Comparison of ENCODE assay signal across 9 cellular contexts in the genomic region with DNA sequence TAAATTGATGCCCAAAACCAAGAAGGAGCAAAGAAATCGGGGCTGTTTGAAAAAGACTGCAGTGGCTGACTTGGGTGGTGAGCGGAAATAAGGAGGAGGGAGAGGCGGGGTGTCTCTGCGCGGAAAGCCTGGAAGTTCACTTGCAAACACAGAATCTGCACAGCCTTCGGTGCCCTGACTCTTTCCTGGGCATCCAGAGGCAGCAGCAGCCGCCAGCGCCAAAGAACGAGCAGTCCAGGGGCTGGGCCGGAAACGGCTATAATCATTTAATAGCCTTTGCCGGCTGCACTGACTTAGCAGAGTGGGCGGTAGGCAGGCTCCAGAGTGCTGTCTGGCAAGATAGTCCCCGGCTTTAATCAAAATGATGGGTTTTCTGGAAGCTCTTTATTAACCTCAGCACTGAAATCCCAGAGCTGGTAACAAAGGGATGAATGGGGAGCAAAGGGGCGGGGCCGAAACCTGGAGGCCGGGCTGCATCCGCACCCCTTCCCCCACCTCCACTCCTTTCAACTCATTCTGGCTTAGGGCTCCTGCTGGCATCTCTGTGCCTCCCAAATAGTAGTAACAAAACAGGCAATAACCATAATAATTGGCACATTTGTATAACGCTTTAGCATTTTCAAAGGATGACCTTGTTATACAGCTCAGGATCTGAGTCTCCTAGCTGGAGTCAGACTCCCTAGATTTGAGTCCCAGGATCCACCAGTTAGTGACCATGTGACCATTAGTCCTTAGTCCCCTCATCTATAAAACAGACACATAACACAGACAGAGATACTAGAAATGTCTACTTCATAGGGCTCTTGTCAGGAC. TPM values are rescaled to one million over a fixed set of nuclear protein-coding genes. Genes with fewer than 3 reads are reported as not detected.
DNase-seq lines count a peak whose midpoint lies in the region; ATAC-seq and TF ChIP-seq lines count a peak whose summit lies in the region.
"Had no signal": no experiment of that assay in that cellular context is flagged by ENCODE, and none has a peak within 500 bp of the region (broad histone marks: within the 10 kb centered on the region; RNA-seq: fewer than 3 reads in every experiment).

No MANE protein-coding gene starts in this region.

- WGBS in lung, 2 donors = 4 to 5% methylated on average over 19 of the region's 19 CpGs

- no peaks in the 10 kb centered on the region for H3K27me3 ChIP-seq in lung (ENCODE audit: control insufficient read depth, insufficient read depth)

- H3K4me3 ChIP-seq in astrocyte of the spinal cord (ENCODE audit: low read depth, low read length) = peak overlapping the region; percentile 10
- H3K4me3 ChIP-seq in lung = no peak overlapping the region

- TF ChIP-seq CTCF in 22Rv1 (IDR thresholded peaks at IDR 0.05) = no peak
- no peak for TF ChIP-seq CTCF in astrocyte of the spinal cord (IDR thresholded peaks at IDR 0.05; ENCODE audit: low read depth, low read length)
- TF ChIP-seq CTCF in lung (IDR thresholded peaks at IDR 0.05; ENCODE audit: control extremely low read depth, extremely low read depth) = no peak

- H3K36me3 ChIP-seq in lung (ENCODE audit: control insufficient read depth in 2 of 2, insufficient read depth in 2 of 2, low read length in 2 of 2) = no peaks in the 10 kb centered on the region

- DNase-seq in M059J (ENCODE audit: low read depth) = peak; percentile 14
- DNase-seq in astrocyte of the spinal cord (ENCODE audit: low read depth, low spot score) = no peak
- DNase-seq in lung (ENCODE audit: low spot score) = peak; percentile 36
- DNase-seq in GM19240 (ENCODE audit: insufficient read length, low spot score) = no peak
- no peak for DNase-seq in activated CD8-positive, alpha-beta memory T cell treated with anti-CD3 and anti-CD28 coated beads, Interleukin-2, amount 50 U/mL, for 48 hours

- in situ Hi-C loops in astrocyte of the spinal cord (cut with HindIII; ENCODE audit: low sequenced_read_pairs) = no loop called here

- ATAC-seq in lung (ENCODE audit: insufficient read depth, low FRiP score) (no peak), HG03135 (IDR thresholded peaks at IDR 0.05; ENCODE audit: unreplicated experiment) (no peak), GM21619 (IDR thresholded peaks at IDR 0.05; ENCODE audit: unreplicated experiment) (no peak)

- H3K9me3 ChIP-seq in lung (ENCODE audit: control insufficient read depth in 2 of 2, insufficient read depth in 1 of 2, low read length in 1 of 2) = no peaks in the 10 kb centered on the region

- H3K27ac ChIP-seq in 22Rv1 (peak overlapping the region; percentile 76; the same call in 1 of the 2 replicates), lung (ENCODE audit: low read depth in 1 of 2, low read length in 1 of 2) (peak overlapping the region in 1 of 2 donors; percentile 14)

- no peaks in the 10 kb centered on the region for H3K4me1 ChIP-seq in lung (ENCODE audit: control insufficient read depth in 2 of 2, insufficient read depth in 2 of 2, low read length in 2 of 2)

RNA-seq across cellular contexts. Expression of a gene that starts 35.8 kb away (rescaled TPM):
- total RNA-seq in M059J (2014; rRNA removed; shearing (Covaris generic)) = 0.17 TPM in 1 of 2 replicates, not detected in the other
- total RNA-seq in lung = 10 to 100 TPM in 1 of 2 donors, 1 to 10 TPM in 1; 5.2 to 13.8 TPM
- 1 to 10 TPM; 1.3 to 1.6 TPM for polyA plus RNA-seq in lung

RNA-seq across cellular contexts. Expression of a gene that starts 49.1 kb away (rescaled TPM):
- total RNA-seq in M059J (2014; rRNA removed; shearing (Covaris generic)) = not detected in 2 replicates
- under 1 TPM; 0.11 to 0.28 TPM for total RNA-seq in lung
- polyA plus RNA-seq in lung = under 1 TPM; 0.01 to 0.04 TPM
- total RNA-seq: subcutaneous adipose tissue had no signal

Comparison
In these comparisons a context has a peak if more than half of its experiments do, and no peak if none do; other contexts are left out.
1. DNase-seq: peak in M059J (single experiment) and lung (single experiment); none in astrocyte of the spinal cord (single experiment), GM19240 (single experiment) and activated CD8-positive, alpha-beta memory T cell treated with anti-CD3 and anti-CD28 coated beads, Interleukin-2, amount 50 U/mL, for 48 hours (single experiment).